Comparison of ENCODE assay signal across 9 cellular contexts in genomic region chr3:90092994-90093393, GRCh38.
A peak's percentile ranks its signal among the peaks of the same experiment; 100 is the strongest.
DNase-seq lines count a peak whose midpoint lies in the region; ATAC-seq, FAIRE-seq and TF ChIP-seq lines count a peak whose summit lies in the region.
"Had no signal": no experiment of that assay in that cellular context is flagged by ENCODE, and none has a peak within 500 bp of the region (broad histone marks: within the 10 kb centered on the region; RNA-seq: fewer than 3 reads in every experiment).

No MANE protein-coding gene starts in this region.

- no peak for TF ChIP-seq POLR2A in thyroid gland (IDR thresholded peaks at IDR 0.05)

- no peak for ATAC-seq in natural killer cell

- no peak overlapping the region for H2AFZ ChIP-seq in smooth muscle cell (ENCODE audit: low read depth)

- no peak overlapping the region for H3K4me2 ChIP-seq in smooth muscle cell

- no peaks in the 10 kb centered on the region for H3K36me3 Mint-ChIP-seq in natural killer cell
- H3K36me3 Mint-ChIP-seq: CD4-positive, CD25-positive, alpha-beta regulatory T cell had no signal

- H3K27me3 ChIP-seq in smooth muscle cell (ENCODE audit: low read depth) (no peaks in the 10 kb centered on the region), thyroid gland (no peaks in the 10 kb centered on the region)

- peak; percentile 51 for TF ChIP-seq CTCF in smooth muscle cell (IDR thresholded peaks at IDR 0.05; ENCODE audit: borderline replicate concordance, insufficient read depth, poor library complexity, severe bottlenecking)
- no peak for TF ChIP-seq CTCF in natural killer cell (IDR thresholded peaks at IDR 0.05)
- peak in 2 of 6 experiments; percentile 33 to 43 for TF ChIP-seq CTCF in thyroid gland (IDR thresholded peaks at IDR 0.05)

- peak; percentile 56 for DNase-seq in NCI-H1105 treated with DMSO at 0.1 percent for 48 hours (lab: John Stamatoyannopoulos, UW)
- DNase-seq in NCI-H1105 (lab: John Stamatoyannopoulos, UW) = no peak
- peak; percentile 61 for DNase-seq in NCI-H748 (lab: John Stamatoyannopoulos, UW; ENCODE audit: unreplicated experiment)
- no peak for DNase-seq in smooth muscle cell (lab: John Stamatoyannopoulos, UW; ENCODE audit: unreplicated experiment)
- DNase-seq in natural killer cell = no peak
- no peak for DNase-seq in DMS79 (lab: John Stamatoyannopoulos, UW)
- DNase-seq in thyroid gland = no peak
- DNase-seq: CD4-positive, CD25-positive, alpha-beta regulatory T cell had no signal

- H3K27ac ChIP-seq in smooth muscle cell (ENCODE audit: low read depth) (no peak overlapping the region), thyroid gland (no peak overlapping the region)

- H3K4me1 ChIP-seq in smooth muscle cell (ENCODE audit: low read depth) (no peaks in the 10 kb centered on the region), thyroid gland (no peaks in the 10 kb centered on the region)

- H3K9me3 ChIP-seq in smooth muscle cell (replicated peaks; ENCODE audit: low read depth) (no peaks in the 10 kb centered on the region), thyroid gland (no peaks in the 10 kb centered on the region)

- H3K4me3 Mint-ChIP-seq in natural killer cell = no peak overlapping the region
- H3K4me3 Mint-ChIP-seq: CD4-positive, CD25-positive, alpha-beta regulatory T cell had no signal

- peaks cover 7 to 11% of the 10 kb centered on the region in 2 donors for H3K9me3 Mint-ChIP-seq in natural killer cell

- WGBS in smooth muscle cell (ENCODE audit: low lambda C conversion rate) = 71% methylated on average over 1 of the region's 1 CpG
- WGBS in thyroid gland, 2 donors = 67 to 78% methylated on average over 1 of the region's 1 CpG

- no peak overlapping the region for H3K9ac ChIP-seq in smooth muscle cell (ENCODE audit: low read depth)

- FAIRE-seq in endometrium (lab: Jason Lieb, UNC) = peak; percentile 70

- no peaks in the 10 kb centered on the region for H3K27me3 Mint-ChIP-seq in natural killer cell (ENCODE audit: low read depth in 2 of 2)
- H3K27me3 Mint-ChIP-seq: CD4-positive, CD25-positive, alpha-beta regulatory T cell had no signal

- intact Hi-C loops in natural killer cell (cut with micrococcal nuclease) = no loop called here
- intact Hi-C loops in thyroid gland (cut with DNase I) = no loop called here

- no peaks in the 10 kb centered on the region for H3K79me2 ChIP-seq in smooth muscle cell (ENCODE audit: low read depth)

- H3K36me3 ChIP-seq in smooth muscle cell (ENCODE audit: low read depth) (no peaks in the 10 kb centered on the region), thyroid gland (no peaks in the 10 kb centered on the region)

- no peaks in the 10 kb centered on the region for H4K20me1 ChIP-seq in smooth muscle cell (ENCODE audit: low read depth)

- H3F3A ChIP-seq in smooth muscle cell (ENCODE audit: low read depth) = no peaks in the 10 kb centered on the region

- no peaks in the 10 kb centered on the region for H3K4me1 Mint-ChIP-seq in natural killer cell
- H3K4me1 Mint-ChIP-seq: CD4-positive, CD25-positive, alpha-beta regulatory T cell had no signal

- H3K27ac Mint-ChIP-seq in natural killer cell = no peak overlapping the region
- H3K27ac Mint-ChIP-seq: CD4-positive, CD25-positive, alpha-beta regulatory T cell had no signal

- no peak overlapping the region for H3K4me3 ChIP-seq in smooth muscle cell
- no peak overlapping the region for H3K4me3 ChIP-seq in thyroid gland (replicated peaks in 1 of 3)

Comparison
In these comparisons a context has a peak if more than half of its experiments do, and no peak if none do; other contexts are left out.
1. DNase-seq: peak in NCI-H1105 treated with DMSO at 0.1 percent for 48 hours (single experiment) and NCI-H748 (single experiment); none in NCI-H1105 (single experiment), smooth muscle cell (single experiment), natural killer cell (single experiment), DMS79 (single experiment) and thyroid gland (0 of 2).